In the genomic region with DNA sequence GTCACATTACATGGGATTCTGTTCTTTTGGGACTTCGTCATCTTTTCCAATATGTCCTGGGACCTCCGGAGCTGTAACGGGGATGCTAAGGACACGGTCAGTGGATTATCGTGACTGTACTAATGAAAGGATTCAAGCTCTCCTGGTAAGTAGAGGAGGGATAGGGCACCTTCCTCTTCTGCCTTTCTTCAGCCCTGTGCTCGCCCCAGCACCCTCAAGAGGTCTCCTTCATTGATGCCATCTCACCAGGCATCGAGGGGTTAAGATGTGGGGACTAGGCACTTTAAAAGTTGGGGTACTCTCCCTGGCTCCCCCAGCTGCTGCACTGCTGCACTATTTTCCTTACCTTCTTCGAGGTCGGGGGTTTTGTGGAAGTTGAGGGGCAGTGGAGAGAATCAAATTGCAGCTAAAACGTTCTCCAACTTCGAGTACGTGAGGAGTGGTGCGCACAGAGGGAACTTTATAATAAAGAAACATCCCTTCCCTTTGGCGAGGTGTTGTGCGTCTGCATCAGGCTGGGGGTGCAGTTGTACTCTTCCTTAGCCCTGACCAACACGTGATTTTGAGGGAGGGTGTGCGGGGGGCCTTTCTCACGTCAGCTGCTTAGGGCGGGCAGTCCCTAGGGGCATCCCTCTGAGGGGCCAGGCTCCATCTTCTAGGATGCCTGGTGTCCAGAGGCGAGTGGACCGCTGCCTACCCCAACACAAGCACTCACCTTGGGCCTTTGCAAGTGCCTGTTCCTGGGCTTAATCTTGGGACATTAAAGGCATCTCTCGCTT, we compare ENCODE assay signal across 20 cellular contexts.
DNase-seq lines count a peak whose midpoint lies in the region; ATAC-seq, FAIRE-seq and TF ChIP-seq lines count a peak whose summit lies in the region.
"Had no signal": no experiment of that assay in that cellular context is flagged by ENCODE, and none has a peak within 500 bp of the region (broad histone marks: within the 10 kb centered on the region; RNA-seq: fewer than 3 reads in every experiment).

No MANE protein-coding gene starts in this region.

- no peaks in the 10 kb centered on the region for H3K27me3 ChIP-seq in left ventricle myocardium inferior (ENCODE audit: low read depth)
- peaks cover 10% of the 10 kb centered on the region for H3K27me3 ChIP-seq in mucosa of stomach (ENCODE audit: control insufficient read depth, insufficient read depth, low read length)
- no peaks in the 10 kb centered on the region for H3K27me3 ChIP-seq in SK-N-SH (ENCODE audit: insufficient read depth)
- H3K27me3 ChIP-seq: Peyer's patch had no signal

- DNase-seq in left ventricle myocardium inferior (no peak), left ventricle myocardium superior (no peak), caudate nucleus (lab: John Stamatoyannopoulos, UW) (peak in 19 of 61 donors; percentile 7 to 51 (median 29)), activated T-cell treated with anti-CD3 and anti-CD28 coated beads for 4 hours (no peak), urothelium cell line (ENCODE audit: low spot score) (no peak), inferior parietal cortex (ENCODE audit: extremely low spot score) (no peak), SK-N-SH (no peak)
- DNase-seq: activated CD4-positive, alpha-beta memory T cell treated with anti-CD3 and anti-CD28 coated beads for 36 hours; activated T-cell treated with anti-CD3 and anti-CD28 coated beads, Interleukin-2, amount 50 U/mL, for 72 hours; naive thymus-derived CD8-positive, alpha-beta T cell; NCI-H1436 treated with DMSO at 0.1 percent for 48 hours; NCI-H2227 treated with DMSO at 0.1 percent for 48 hours; psoas muscle; stimulated activated CD4-positive, alpha-beta T cell treated with anti-CD3 and anti-CD28 coated beads, Interleukin-15, amount 100 ng/mL, for 24 hours; stimulated activated naive B cell treated with anti-CD40 and anti-IgM and Interleukin-4, amounts not matched to agents 10 μg/mL and 1 μg/mL and 100 μg/mL, for 72 hours; trophoblast cell had no signal

- TF ChIP-seq RAD21 in SK-N-SH (IDR thresholded peaks at IDR 0.05; ENCODE audit: low read length) = no peak

- H3K9ac ChIP-seq in mucosa of stomach (ENCODE audit: low read length) (peak overlapping the region; percentile 61), SK-N-SH (no peak overlapping the region)

- no peak overlapping the region for H2AFZ ChIP-seq in SK-N-SH (ENCODE audit: low read depth)

- H4K20me1 ChIP-seq in SK-N-SH (ENCODE audit: insufficient read depth) = no peaks in the 10 kb centered on the region

- 94% methylated on average over 21 of the region's 22 CpGs for WGBS in SK-N-SH (ENCODE audit: low lambda C conversion rate)

- POLR2A ChIA-PET in SK-N-SH (lab: Yijun Ruan, JAX) = interaction anchor here (1.0 to 2.6 kb wide), 2 partner anchors 15 to 34 kb away, joined by 3 to 17 read pairs; no protein-coding TSS in a partner anchor

- peaks cover under 1% of the 10 kb centered on the region for H3K9me3 ChIP-seq in left ventricle myocardium inferior (replicated peaks)
- no peaks in the 10 kb centered on the region for H3K9me3 ChIP-seq in mucosa of stomach (ENCODE audit: control insufficient read depth, low read length)
- no peaks in the 10 kb centered on the region for H3K9me3 ChIP-seq in SK-N-SH
- H3K9me3 ChIP-seq: A549, Peyer's patch, psoas muscle had no signal

- intact Hi-C loops in left ventricle myocardium inferior (cut with micrococcal nuclease) (no loop called here), left ventricle myocardium superior (cut with micrococcal nuclease) (no loop called here)

- no peak for TF ChIP-seq CTCF in left ventricle myocardium inferior (IDR thresholded peaks at IDR 0.05; ENCODE audit: borderline replicate concordance)
- no peak for TF ChIP-seq CTCF in SK-N-SH (IDR thresholded peaks at IDR 0.05)

- no peak for FAIRE-seq in urothelium cell line (lab: Jason Lieb, UNC)
- FAIRE-seq: A549, endometrium had no signal

- no peak for TF ChIP-seq EP300 in SK-N-SH (IDR thresholded peaks at IDR 0.05; ENCODE audit: borderline replicate concordance in 1 of 2, low read depth in 1 of 2, low read length in 1 of 2)

- H3K4me3 ChIP-seq in left ventricle myocardium inferior (peak overlapping the region; percentile 59), mucosa of stomach (ENCODE audit: low read length) (peak overlapping the region; percentile 12), SK-N-SH (ENCODE audit: low read depth in 2 of 2, low read length in 1 of 2) (no peak overlapping the region; a peak in 1 of 4 replicates)
- H3K4me3 ChIP-seq: A549, Peyer's patch, psoas muscle had no signal

- no peak overlapping the region for H3K4me2 ChIP-seq in SK-N-SH
- H3K4me2 ChIP-seq: A549 had no signal

- ATAC-seq in left ventricle myocardium superior = no peak
- ATAC-seq: activated T-cell treated with anti-CD3 and anti-CD28 coated beads, Interleukin-2, amount 50 U/mL, for 72 hours; naive thymus-derived CD8-positive, alpha-beta T cell; psoas muscle; stimulated activated naive B cell treated with anti-CD40 and anti-IgM and Interleukin-4, amounts not matched to agents 10 μg/mL and 1 μg/mL and 100 μg/mL, for 72 hours had no signal

- H3K79me2 ChIP-seq in SK-N-SH (ENCODE audit: insufficient read depth) = peaks cover 16% of the 10 kb centered on the region; the same call in 1 of the 2 replicates

- H3K4me1 ChIP-seq in left ventricle myocardium inferior (peaks cover 42% of the 10 kb centered on the region), mucosa of stomach (ENCODE audit: control insufficient read depth, insufficient read depth, low read length) (peaks cover 21% of the 10 kb centered on the region), SK-N-SH (ENCODE audit: control insufficient read depth in 1 of 2, insufficient read depth in 2 of 2, low read depth in 1 of 2, low read length in 1 of 2) (peaks cover 0 to 17% of the 10 kb centered on the region in 2 experiments; a peak in 1 of 4 replicates)
- H3K4me1 ChIP-seq: A549, Peyer's patch, psoas muscle had no signal

- H3K36me3 ChIP-seq in left ventricle myocardium inferior (no peaks in the 10 kb centered on the region), mucosa of stomach (ENCODE audit: control insufficient read depth, insufficient read depth, low read length) (no peaks in the 10 kb centered on the region), SK-N-SH (replicated peaks in 1 of 2; ENCODE audit: control insufficient read depth in 1 of 2, insufficient read depth in 2 of 2, low read length in 1 of 2) (no peaks in the 10 kb centered on the region)
- H3K36me3 ChIP-seq: Peyer's patch had no signal

- no peaks in the 10 kb centered on the region for H3F3A ChIP-seq in SK-N-SH (replicated peaks; ENCODE audit: insufficient read depth)

- no peaks in the 10 kb centered on the region for H3K9me2 ChIP-seq in SK-N-SH

- H3K27ac ChIP-seq in left ventricle myocardium inferior (replicated peaks) (peak overlapping the region; percentile 70), caudate nucleus (ENCODE audit: low read depth, low read length) (peak overlapping the region; percentile 14), SK-N-SH (ENCODE audit: low read depth in 2 of 2, low read length in 1 of 2) (no peak overlapping the region; a peak in 1 of 4 replicates)
- H3K27ac ChIP-seq: A549, Peyer's patch, psoas muscle had no signal

- CTCF ChIA-PET in SK-N-SH (lab: Yijun Ruan, JAX) = interaction anchor here (0.7 to 8.7 kb wide), 10 partner anchors 9 to 279 kb away, joined by 3 to 62 read pairs (median 4); no protein-coding TSS in a partner anchor

TF ChIP-seq in SK-N-SH, 30 proteins besides CTCF, POLR2A, EP300 and RAD21 (continues in another document):
- TF ChIP-seq, protein P1, sequence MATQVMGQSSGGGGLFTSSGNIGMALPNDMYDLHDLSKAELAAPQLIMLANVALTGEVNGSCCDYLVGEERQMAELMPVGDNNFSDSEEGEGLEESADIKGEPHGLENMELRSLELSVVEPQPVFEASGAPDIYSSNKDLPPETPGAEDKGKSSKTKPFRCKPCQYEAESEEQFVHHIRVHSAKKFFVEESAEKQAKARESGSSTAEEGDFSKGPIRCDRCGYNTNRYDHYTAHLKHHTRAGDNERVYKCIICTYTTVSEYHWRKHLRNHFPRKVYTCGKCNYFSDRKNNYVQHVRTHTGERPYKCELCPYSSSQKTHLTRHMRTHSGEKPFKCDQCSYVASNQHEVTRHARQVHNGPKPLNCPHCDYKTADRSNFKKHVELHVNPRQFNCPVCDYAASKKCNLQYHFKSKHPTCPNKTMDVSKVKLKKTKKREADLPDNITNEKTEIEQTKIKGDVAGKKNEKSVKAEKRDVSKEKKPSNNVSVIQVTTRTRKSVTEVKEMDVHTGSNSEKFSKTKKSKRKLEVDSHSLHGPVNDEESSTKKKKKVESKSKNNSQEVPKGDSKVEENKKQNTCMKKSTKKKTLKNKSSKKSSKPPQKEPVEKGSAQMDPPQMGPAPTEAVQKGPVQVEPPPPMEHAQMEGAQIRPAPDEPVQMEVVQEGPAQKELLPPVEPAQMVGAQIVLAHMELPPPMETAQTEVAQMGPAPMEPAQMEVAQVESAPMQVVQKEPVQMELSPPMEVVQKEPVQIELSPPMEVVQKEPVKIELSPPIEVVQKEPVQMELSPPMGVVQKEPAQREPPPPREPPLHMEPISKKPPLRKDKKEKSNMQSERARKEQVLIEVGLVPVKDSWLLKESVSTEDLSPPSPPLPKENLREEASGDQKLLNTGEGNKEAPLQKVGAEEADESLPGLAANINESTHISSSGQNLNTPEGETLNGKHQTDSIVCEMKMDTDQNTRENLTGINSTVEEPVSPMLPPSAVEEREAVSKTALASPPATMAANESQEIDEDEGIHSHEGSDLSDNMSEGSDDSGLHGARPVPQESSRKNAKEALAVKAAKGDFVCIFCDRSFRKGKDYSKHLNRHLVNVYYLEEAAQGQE (IDR thresholded peaks at IDR 0.05; ENCODE audit: low read depth, low read length) = no peak
- TF ChIP-seq NRF1 (IDR thresholded peaks at IDR 0.05; ENCODE audit: low read depth, low read length) = no peak
- no peak for TF ChIP-seq TCF12 (IDR thresholded peaks at IDR 0.05)
- no peak for TF ChIP-seq RFX5 (IDR thresholded peaks at IDR 0.05; ENCODE audit: low read length)
- no peak for TF ChIP-seq RCOR1 (IDR thresholded peaks at IDR 0.05; ENCODE audit: low read length)
- TF ChIP-seq TEAD4 (IDR thresholded peaks at IDR 0.05; ENCODE audit: borderline replicate concordance, insufficient read depth) = no peak
- TF ChIP-seq YY1 (IDR thresholded peaks at IDR 0.05; ENCODE audit: low read depth) = no peak
- TF ChIP-seq, protein P2, sequence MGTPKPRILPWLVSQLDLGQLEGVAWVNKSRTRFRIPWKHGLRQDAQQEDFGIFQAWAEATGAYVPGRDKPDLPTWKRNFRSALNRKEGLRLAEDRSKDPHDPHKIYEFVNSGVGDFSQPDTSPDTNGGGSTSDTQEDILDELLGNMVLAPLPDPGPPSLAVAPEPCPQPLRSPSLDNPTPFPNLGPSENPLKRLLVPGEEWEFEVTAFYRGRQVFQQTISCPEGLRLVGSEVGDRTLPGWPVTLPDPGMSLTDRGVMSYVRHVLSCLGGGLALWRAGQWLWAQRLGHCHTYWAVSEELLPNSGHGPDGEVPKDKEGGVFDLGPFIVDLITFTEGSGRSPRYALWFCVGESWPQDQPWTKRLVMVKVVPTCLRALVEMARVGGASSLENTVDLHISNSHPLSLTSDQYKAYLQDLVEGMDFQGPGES (IDR thresholded peaks at IDR 0.05; ENCODE audit: low read depth, low read length) = no peak
- TF ChIP-seq FOXJ3 (CRISPR knock-in tag; IDR thresholded peaks at IDR 0.05) = no peak

Comparison
In these comparisons a context has a peak if more than half of its experiments do, and no peak if none do; other contexts are left out.
1. H3K27ac ChIP-seq: peak in left ventricle myocardium inferior (single experiment) and caudate nucleus (single experiment); none in SK-N-SH (0 of 2).
2. H3K4me3 ChIP-seq: peak in left ventricle myocardium inferior (single experiment) and mucosa of stomach (single experiment); none in SK-N-SH (0 of 2).